8 cellular contexts compared by ENCODE assay signal in genomic region chr6:34657307-34657978, GRCh38. TPM values are rescaled to one million over a fixed set of nuclear protein-coding genes. Genes with fewer than 3 reads are reported as not detected.
DNase-seq lines count a peak whose midpoint lies in the region; ATAC-seq, FAIRE-seq and TF ChIP-seq lines count a peak whose summit lies in the region.

No MANE protein-coding gene starts in this region.

- no peak for TF ChIP-seq CTCF in SK-N-SH (IDR thresholded peaks at IDR 0.05)
- no peak for TF ChIP-seq CTCF in endothelial cell of umbilical vein (IDR thresholded peaks at IDR 0.05; ENCODE audit: extremely low read depth in 1 of 2, insufficient read depth in 1 of 2, low read depth in 1 of 2, low read length in 2 of 2)

- DNase-seq in DMS 273 treated with DMSO at 0.1 percent for 48 hours (lab: John Stamatoyannopoulos, UW) = peak; percentile 69
- peak; percentile 61 for DNase-seq in KBM-7
- DNase-seq in SK-N-SH = no peak
- peak; percentile 92 for DNase-seq in endothelial cell of umbilical vein (ENCODE audit: low read depth, low spot score)
- DNase-seq in NCI-H82 (lab: John Stamatoyannopoulos, UW) = no peak
- no peak for DNase-seq in activated gamma-delta T cell treated with Interleukin-2 at 50 U/mL for 16 hours

- no peak for TF ChIP-seq RAD21 in SK-N-SH (IDR thresholded peaks at IDR 0.05; ENCODE audit: low read length)

- 8% methylated on average over 2 of the region's 2 CpGs for WGBS in SK-N-SH (ENCODE audit: low lambda C conversion rate)

- no peaks in the 10 kb centered on the region for H3K9me1 ChIP-seq in endothelial cell of umbilical vein (replicated peaks; ENCODE audit: control insufficient read depth, extremely low read depth, insufficient read depth, low read length)

- H3K4me3 ChIP-seq in SK-N-SH (ENCODE audit: low read depth in 2 of 2, low read length in 1 of 2) (peak overlapping the region; percentile 46 to 58; a peak in 3 of 4 replicates), endothelial cell of umbilical vein (replicated peaks in 1 of 3; ENCODE audit: insufficient read depth in 1 of 3, low read depth in 1 of 3, low read length in 3 of 3) (peak overlapping the region; percentile 26 to 86 (median 59)), muscle layer of colon (ENCODE audit: low read depth in 1 of 2, low read length in 2 of 2) (peak overlapping the region in 1 of 2 donors; percentile 55)

- H2AFZ ChIP-seq in SK-N-SH (ENCODE audit: low read depth) (peak overlapping the region; percentile 36; the same call in 1 of the 2 replicates), endothelial cell of umbilical vein (ENCODE audit: low read depth, low read length) (peak overlapping the region; percentile 67)

- H3K9me3 ChIP-seq in SK-N-SH = no peaks in the 10 kb centered on the region
- H3K9me3 ChIP-seq in endothelial cell of umbilical vein (replicated peaks; ENCODE audit: control insufficient read depth, insufficient read depth, low read length) = no peaks in the 10 kb centered on the region
- H3K9me3 ChIP-seq in muscle layer of colon (ENCODE audit: low read length) = no peaks in the 10 kb centered on the region

- CTCF ChIA-PET in SK-N-SH (lab: Yijun Ruan, JAX) = interaction anchor here (0.8 to 1.2 kb wide), 4 partner anchors 17 to 483 kb away, joined by 3 to 4 read pairs (median 4); no protein-coding TSS in a partner anchor
- CTCF ChIA-PET in endothelial cell of umbilical vein (lab: Charles Lee) = interaction anchor here (0.6 to 1.9 kb wide), 16 partner anchors 8 to 482 kb away, joined by 3 to 9 read pairs (median 4); partner anchors contain the start of genes BLTP3A, ILRUN and SNRPC

- H3K27ac ChIP-seq in SK-N-SH (ENCODE audit: low read depth in 2 of 2, low read length in 1 of 2) (peak overlapping the region; percentile 87 to 99), endothelial cell of umbilical vein (ENCODE audit: insufficient read depth, low read depth, low read length) (peak overlapping the region; percentile 97), muscle layer of colon (ENCODE audit: low read depth, low read length) (peak overlapping the region; percentile 77)

- H3K9ac ChIP-seq in SK-N-SH (peak overlapping the region; percentile 70), endothelial cell of umbilical vein (replicated peaks; ENCODE audit: extremely low read depth, insufficient read depth, low read length) (peak overlapping the region; percentile 88), muscle layer of colon (ENCODE audit: low read length) (peak overlapping the region; percentile 17)

- no peaks in the 10 kb centered on the region for H3K9me2 ChIP-seq in SK-N-SH

- no peak for TF ChIP-seq EP300 in SK-N-SH (IDR thresholded peaks at IDR 0.05; ENCODE audit: borderline replicate concordance in 1 of 2, low read depth in 1 of 2, low read length in 1 of 2)

- H3K4me1 ChIP-seq in SK-N-SH (ENCODE audit: control insufficient read depth in 1 of 2, insufficient read depth in 2 of 2, low read depth in 1 of 2, low read length in 1 of 2) = peaks cover 13 to 22% of the 10 kb centered on the region in 2 experiments; a peak in 3 of 4 replicates
- H3K4me1 ChIP-seq in endothelial cell of umbilical vein (ENCODE audit: control insufficient read depth, extremely low read depth, insufficient read depth, low read length) = peaks cover 26% of the 10 kb centered on the region
- H3K4me1 ChIP-seq in muscle layer of colon (ENCODE audit: insufficient read depth, low read length) = peaks cover 26% of the 10 kb centered on the region

- TSS peak; percentile 92 for BruUV-seq in endothelial cell of umbilical vein (replicated peaks; lab: Mats Ljungman, UMichigan)

- dilution Hi-C loops in endothelial cell of umbilical vein (cut with MboI; ENCODE audit: extremely low pct_ligation_motif_present, low sequenced_read_pairs) = no loop called here

- H3K79me2 ChIP-seq in SK-N-SH (ENCODE audit: insufficient read depth) (peaks cover 79% of the 10 kb centered on the region), endothelial cell of umbilical vein (ENCODE audit: control insufficient read depth, insufficient read depth, low read length) (peaks cover 59% of the 10 kb centered on the region)

- intact Hi-C loops in endothelial cell of umbilical vein (cut with micrococcal nuclease) = loop anchor here (5.0 kb wide), 1 partner anchor 40 kb away; the partner anchor contains the start of gene ILRUN

- in situ Hi-C loops in KBM-7 (cut with MboI; ENCODE audit: low pct_unique_long_range_greater_than_20kb, low sequenced_read_pairs) = no loop called here

- H4K20me1 ChIP-seq in SK-N-SH (ENCODE audit: insufficient read depth) (no peaks in the 10 kb centered on the region), endothelial cell of umbilical vein (replicated peaks; ENCODE audit: control insufficient read depth, extremely low read depth, insufficient read depth, low read length) (no peaks in the 10 kb centered on the region)

- H3F3A ChIP-seq in SK-N-SH (replicated peaks; ENCODE audit: insufficient read depth) = peaks cover 28% of the 10 kb centered on the region

- H3K4me2 ChIP-seq in SK-N-SH = peak overlapping the region; percentile 76
- H3K4me2 ChIP-seq in endothelial cell of umbilical vein (ENCODE audit: insufficient read depth, low read length) = peak overlapping the region; percentile 98

- POLR2A ChIA-PET in SK-N-SH (lab: Yijun Ruan, JAX) (interaction anchor here (1.2 to 1.3 kb wide), 2 partner anchors 39 to 100 kb away, joined by 3 read pairs; partner anchors contain the start of genes ILRUN and SNRPC), endothelial cell of umbilical vein (lab: Charles Lee) (interaction anchor here (0.6 to 1.4 kb wide), 4 partner anchors 39 to 434 kb away, joined by 3 to 8 read pairs (median 4); partner anchors contain the start of gene ILRUN)

- H3K27me3 ChIP-seq in SK-N-SH (ENCODE audit: insufficient read depth) = no peaks in the 10 kb centered on the region
- H3K27me3 ChIP-seq in endothelial cell of umbilical vein (ENCODE audit: control insufficient read depth in 2 of 2, insufficient read depth in 2 of 2, low read length in 2 of 2) = no peaks in the 10 kb centered on the region
- no peaks in the 10 kb centered on the region for H3K27me3 ChIP-seq in muscle layer of colon (ENCODE audit: control insufficient read depth in 1 of 2, insufficient read depth in 2 of 2, low read length in 2 of 2)

- no peak for ATAC-seq in HG03139 (IDR thresholded peaks at IDR 0.05; ENCODE audit: unreplicated experiment)

- peaks cover 0 to 8% of the 10 kb centered on the region in 2 experiments for H3K36me3 ChIP-seq in SK-N-SH (replicated peaks in 1 of 2; ENCODE audit: control insufficient read depth in 1 of 2, insufficient read depth in 2 of 2, low read length in 1 of 2)
- peaks cover 0 to 3% of the 10 kb centered on the region in 2 experiments for H3K36me3 ChIP-seq in endothelial cell of umbilical vein (ENCODE audit: control insufficient read depth in 2 of 2, extremely low read depth in 1 of 2, insufficient read depth in 2 of 2, low read length in 2 of 2)
- H3K36me3 ChIP-seq in muscle layer of colon (ENCODE audit: insufficient read depth, low read length) = peaks cover 10% of the 10 kb centered on the region

- no peak for TF ChIP-seq POLR2A in endothelial cell of umbilical vein (IDR thresholded peaks at IDR 0.05; ENCODE audit: low read depth, low read length)

- FAIRE-seq in endothelial cell of umbilical vein (lab: Jason Lieb, UNC) = peak; percentile 72

TF ChIP-seq in SK-N-SH, 30 proteins besides CTCF, POLR2A, EP300 and RAD21 (continues in another document):
- TF ChIP-seq RXRA (IDR thresholded peaks at IDR 0.05; ENCODE audit: borderline replicate concordance, low read depth) (peak; percentile 9; the same call in 1 of the 2 replicates), SIN3A (IDR thresholded peaks at IDR 0.05; ENCODE audit: borderline replicate concordance, low read depth, low read length) (no peak), POLR2AphosphoS5 (IDR thresholded peaks at IDR 0.05; ENCODE audit: low read depth, low read length) (peak; percentile 26; the same call in 1 of the 2 replicates), CHD2 (IDR thresholded peaks at IDR 0.05; ENCODE audit: low read length, partially characterized antibody) (no peak)

TF ChIP-seq in endothelial cell of umbilical vein, 7 proteins besides CTCF, POLR2A, EP300 and RAD21:
- TF ChIP-seq FOS (IDR thresholded peaks at IDR 0.05; ENCODE audit: borderline replicate concordance, insufficient read depth, low read length) (peak; percentile 7), GATA2 (IDR thresholded peaks at IDR 0.05; ENCODE audit: insufficient read depth, insufficient read length, low read depth, low read length) (no peak)

RNA-seq across cellular contexts. Expression of gene ILRUN, which starts 39.1 kb away (rescaled TPM):
- polyA plus RNA-seq in SK-N-SH (2012; rRNA removed) = 19.5 and 22.8 TPM in 2 replicates
- polyA plus RNA-seq in SK-N-SH (2012; cell fraction: cytosol; rRNA removed) = 19.3 and 19.6 TPM in 2 replicates
- 7.6 and 11.6 TPM in 2 replicates for polyA plus RNA-seq in SK-N-SH (2012; cell fraction: nucleus; rRNA removed)
- 47.0 and 48.9 TPM in 2 replicates for total RNA-seq in endothelial cell of umbilical vein
- 27.7 and 30.5 TPM in 2 replicates for polyA plus RNA-seq in endothelial cell of umbilical vein
- polyA plus RNA-seq in endothelial cell of umbilical vein (2011; cell fraction: cytosol; rRNA removed) = 31.7 and 35.6 TPM in 2 replicates
- 21.1 and 24.0 TPM in 2 replicates for polyA plus RNA-seq in endothelial cell of umbilical vein (2011; cell fraction: nucleus; rRNA removed)
- polyA plus RNA-seq in endothelial cell of umbilical vein (2012) = 33.9 and 43.8 TPM in 2 replicates
- polyA minus RNA-seq in endothelial cell of umbilical vein = 63.7 and 70.8 TPM in 2 replicates
- 56.3 TPM for polyA minus RNA-seq in endothelial cell of umbilical vein (2011; cell fraction: cytosol; rRNA and poly(A)+ RNA removed)
- 15.7 and 20.4 TPM in 2 replicates for polyA minus RNA-seq in endothelial cell of umbilical vein (2011; cell fraction: nucleus; rRNA and poly(A)+ RNA removed)

Comparison
In these comparisons a context has a peak if more than half of its experiments do, and no peak if none do; other contexts are left out.
1. DNase-seq: peak in DMS 273 treated with DMSO at 0.1 percent for 48 hours (single experiment), KBM-7 (single experiment) and endothelial cell of umbilical vein (single experiment); none in SK-N-SH (single experiment), NCI-H82 (single experiment) and activated gamma-delta T cell treated with Interleukin-2 at 50 U/mL for 16 hours (single experiment).
2. H3K9ac ChIP-seq: peak in every context shown above with its lines; median percentile 88 in endothelial cell of umbilical vein; 70 in SK-N-SH; 17 in muscle layer of colon.
3. Peak in every context shown above with its lines, with median percentiles within 50 percentile points of each other: H3K27ac ChIP-seq.